ENCODE assay signal across 38 cellular contexts in genomic region chr4:161280929-161281328, GRCh38.
"Had no signal": no experiment of that assay in that cellular context is flagged by ENCODE, and none has a peak within 500 bp of the region (broad histone marks: within the 10 kb centered on the region; RNA-seq: fewer than 3 reads in every experiment).

No MANE protein-coding gene starts in this region.

- H3K9me3 ChIP-seq: adrenal gland, ascending aorta, body of pancreas had no signal

- ATAC-seq: activated naive CD4-positive, alpha-beta T cell treated with anti-CD3 and anti-CD28 coated beads, Interleukin-2, amount 50 U/mL, for 72 hours; activated naive CD8-positive, alpha-beta T cell treated with anti-CD3 and anti-CD28 coated beads, Interleukin-2, amount 50 U/mL, for 24 hours; activated T-cell treated with anti-CD3 and anti-CD28 coated beads, Interleukin-2, amount 50 U/mL, for 4 hours; activated T-cell treated with anti-CD3 and anti-CD28 coated beads, Interleukin-2, amount 50 U/mL, for 72 hours; activated T-helper 17 cell treated with anti-CD3 and anti-CD28 coated beads, Interleukin-2, amount 50 U/mL, for 72 hours; body of pancreas had no signal

- H3K9me3 Mint-ChIP-seq: activated naive CD4-positive, alpha-beta T cell treated with anti-CD3 and anti-CD28 coated beads, Interleukin-2, amount 50 U/mL, for 24 hours had no signal

- H3K27me3 Mint-ChIP-seq: activated naive CD4-positive, alpha-beta T cell treated with anti-CD3 and anti-CD28 coated beads, Interleukin-2, amount 10 ng/mL, durations not matched to agents 7 days and 5 days; activated naive CD4-positive, alpha-beta T cell treated with anti-CD3 and anti-CD28 coated beads, Interleukin-2, amount 50 U/mL, for 24 hours; activated naive CD8-positive, alpha-beta T cell; activated naive CD8-positive, alpha-beta T cell treated with anti-CD3 and anti-CD28 coated beads for 36 hours; activated naive CD8-positive, alpha-beta T cell treated with anti-CD3 and anti-CD28 coated beads, Interleukin-2, amount 10 ng/mL, durations not matched to agents 7 days and 5 days; activated naive CD8-positive, alpha-beta T cell treated with anti-CD3 and anti-CD28 coated beads, Interleukin-2, amount 50 U/mL, for 24 hours; activated T-cell treated with anti-CD3 and anti-CD28 coated beads, Interleukin-2, amount 50 U/mL, for 24 hours; activated T-helper 17 cell treated with anti-CD3 and anti-CD28 coated beads, Interleukin-2, amount 50 U/mL, for 72 hours; brain; central memory CD8-positive, alpha-beta T cell had no signal

- H3K4me1 Mint-ChIP-seq: activated naive CD4-positive, alpha-beta T cell treated with anti-CD3 and anti-CD28 coated beads, Interleukin-2, amount 10 ng/mL, durations not matched to agents 7 days and 5 days; activated naive CD4-positive, alpha-beta T cell treated with anti-CD3 and anti-CD28 coated beads, Interleukin-2, amount 50 U/mL, for 24 hours; activated naive CD8-positive, alpha-beta T cell treated with anti-CD3 and anti-CD28 coated beads for 36 hours; activated naive CD8-positive, alpha-beta T cell treated with anti-CD3 and anti-CD28 coated beads, Interleukin-2, amount 10 ng/mL, durations not matched to agents 7 days and 5 days; activated naive CD8-positive, alpha-beta T cell treated with anti-CD3 and anti-CD28 coated beads, Interleukin-2, amount 50 U/mL, for 24 hours; activated T-helper 17 cell treated with anti-CD3 and anti-CD28 coated beads, Interleukin-2, amount 50 U/mL, for 72 hours; central memory CD8-positive, alpha-beta T cell had no signal

- DNase-seq: activated effector memory CD4-positive, alpha-beta T cell treated with anti-CD3 and anti-CD28 coated beads, Interleukin-2, amount 50 U/mL, for 16 hours; activated effector memory CD4-positive, alpha-beta T cell treated with Interleukin-2 at 50 U/mL for 16 hours; activated gamma-delta T cell; activated gamma-delta T cell treated with Interleukin-2 at 50 U/mL for 16 hours; activated naive CD4-positive, alpha-beta T cell; activated naive CD4-positive, alpha-beta T cell treated with anti-CD3 and anti-CD28 coated beads for 36 hours; activated naive CD4-positive, alpha-beta T cell treated with anti-CD3 and anti-CD28 coated beads, Interleukin-2, amount 10 ng/mL, durations not matched to agents 7 days and 5 days; activated naive CD4-positive, alpha-beta T cell treated with anti-CD3 and anti-CD28 coated beads, Interleukin-2, amount 50 U/mL, for 16 hours; activated naive CD4-positive, alpha-beta T cell treated with Interleukin-2 at 50 U/mL for 16 hours; activated naive CD8-positive, alpha-beta T cell treated with anti-CD3 and anti-CD28 coated beads for 36 hours; activated naive CD8-positive, alpha-beta T cell treated with anti-CD3 and anti-CD28 coated beads, Interleukin-2, amount 10 ng/mL, durations not matched to agents 7 days and 5 days; activated naive CD8-positive, alpha-beta T cell treated with anti-CD3 and anti-CD28 coated beads, Interleukin-2, amount 50 U/mL, for 24 hours; activated T-cell treated with anti-CD3 and anti-CD28 coated beads, Interleukin-2, amount 50 U/mL, for 1 hour; activated T-cell treated with anti-CD3 and anti-CD28 coated beads, Interleukin-2, amount 50 U/mL, for 24 hours; activated T-cell treated with anti-CD3 and anti-CD28 coated beads, Interleukin-2, amount 50 U/mL, for 4 hours; activated T-cell treated with anti-CD3 and anti-CD28 coated beads, Interleukin-2, amount 50 U/mL, for 48 hours; activated T-cell treated with anti-CD3 and anti-CD28 coated beads, Interleukin-2, amount 50 U/mL, for 72 hours; adrenal gland; amniotic stem cell; amygdala; anterior cingulate cortex; aorta; body of pancreas; brain microvascular endothelial cell; caudate nucleus; central memory CD4-positive, alpha-beta T cell; cerebellar nuclear complex had no signal

- H3K27ac ChIP-seq: adrenal gland, ascending aorta, body of pancreas, brain microvascular endothelial cell, breast epithelium, cardiac muscle cell had no signal

- H3K27me3 ChIP-seq: adrenal gland, ascending aorta, body of pancreas, brain microvascular endothelial cell, breast epithelium, cardiac muscle cell had no signal

- H3K36me3 ChIP-seq: adrenal gland, ascending aorta, brain microvascular endothelial cell, breast epithelium, cardiac muscle cell had no signal

- H3K4me3 ChIP-seq: adrenal gland, ascending aorta, body of pancreas, breast epithelium, cardiac muscle cell had no signal

- H3K4me1 ChIP-seq: adrenal gland, ascending aorta, body of pancreas, breast epithelium had no signal

- H3K36me3 Mint-ChIP-seq: activated naive CD4-positive, alpha-beta T cell treated with anti-CD3 and anti-CD28 coated beads, Interleukin-2, amount 10 ng/mL, durations not matched to agents 7 days and 5 days; activated naive CD4-positive, alpha-beta T cell treated with anti-CD3 and anti-CD28 coated beads, Interleukin-2, amount 50 U/mL, for 24 hours; activated naive CD8-positive, alpha-beta T cell; activated naive CD8-positive, alpha-beta T cell treated with anti-CD3 and anti-CD28 coated beads for 36 hours; activated naive CD8-positive, alpha-beta T cell treated with anti-CD3 and anti-CD28 coated beads, Interleukin-2, amount 10 ng/mL, durations not matched to agents 7 days and 5 days; brain had no signal

- H3K27ac Mint-ChIP-seq: activated naive CD4-positive, alpha-beta T cell treated with anti-CD3 and anti-CD28 coated beads for 36 hours; activated naive CD4-positive, alpha-beta T cell treated with anti-CD3 and anti-CD28 coated beads, Interleukin-2, amount 10 ng/mL, durations not matched to agents 7 days and 5 days; activated naive CD4-positive, alpha-beta T cell treated with anti-CD3 and anti-CD28 coated beads, Interleukin-2, amount 50 U/mL, for 24 hours; activated naive CD4-positive, alpha-beta T cell treated with anti-CD3 and anti-CD28 coated beads, Interleukin-2, amount 50 U/mL, for 72 hours; activated naive CD8-positive, alpha-beta T cell; activated naive CD8-positive, alpha-beta T cell treated with anti-CD3 and anti-CD28 coated beads for 36 hours; activated naive CD8-positive, alpha-beta T cell treated with anti-CD3 and anti-CD28 coated beads, Interleukin-2, amount 10 ng/mL, durations not matched to agents 7 days and 5 days; activated naive CD8-positive, alpha-beta T cell treated with anti-CD3 and anti-CD28 coated beads, Interleukin-2, amount 50 U/mL, for 24 hours; activated T-cell treated with anti-CD3 and anti-CD28 coated beads, Interleukin-2, amount 50 U/mL, for 24 hours; activated T-cell treated with anti-CD3 and anti-CD28 coated beads, Interleukin-2, amount 50 U/mL, for 72 hours; activated T-helper 1 cell treated with anti-CD3 and anti-CD28 coated beads, Interleukin-12 subunit alpha, Interleukin-12 subunit beta, Interleukin-2, Interleukin-4 antibody, amounts not matched to agents 30 ng/mL and 10 ng/mL and 1 ng/mL, durations not matched to agents 14 hours and 24 hours and 36 hours; activated T-helper 17 cell treated with anti-CD3 and anti-CD28 coated beads, Interleukin-2, amount 50 U/mL, for 72 hours; activated T-helper 2 cell treated with anti-CD3 and anti-CD28 coated beads, Interferon-gamma antibody, Interleukin-2, Interleukin-4, amounts not matched to agents 10 μg/mL and 5 μg/mL and 100 μg/mL, durations not matched to agents 14 hours and 24 hours and 36 hours; brain had no signal

- H3K4me3 Mint-ChIP-seq: activated naive CD4-positive, alpha-beta T cell treated with anti-CD3 and anti-CD28 coated beads for 36 hours; activated naive CD4-positive, alpha-beta T cell treated with anti-CD3 and anti-CD28 coated beads, Interleukin-2, amount 10 ng/mL, durations not matched to agents 7 days and 5 days; activated naive CD4-positive, alpha-beta T cell treated with anti-CD3 and anti-CD28 coated beads, Interleukin-2, amount 50 U/mL, for 24 hours; activated naive CD8-positive, alpha-beta T cell; activated naive CD8-positive, alpha-beta T cell treated with anti-CD3 and anti-CD28 coated beads for 36 hours; activated naive CD8-positive, alpha-beta T cell treated with anti-CD3 and anti-CD28 coated beads, Interleukin-2, amount 10 ng/mL, durations not matched to agents 7 days and 5 days; activated naive CD8-positive, alpha-beta T cell treated with anti-CD3 and anti-CD28 coated beads, Interleukin-2, amount 50 U/mL, for 24 hours; activated T-cell treated with anti-CD3 and anti-CD28 coated beads, Interleukin-2, amount 50 U/mL, for 24 hours; activated T-cell treated with anti-CD3 and anti-CD28 coated beads, Interleukin-2, amount 50 U/mL, for 4 hours; activated T-cell treated with anti-CD3 and anti-CD28 coated beads, Interleukin-2, amount 50 U/mL, for 72 hours; activated T-helper 1 cell treated with anti-CD3 and anti-CD28 coated beads, Interleukin-12 subunit alpha, Interleukin-12 subunit beta, Interleukin-2, Interleukin-4 antibody, amounts not matched to agents 30 ng/mL and 10 ng/mL and 1 ng/mL, durations not matched to agents 14 hours and 24 hours and 36 hours; activated T-helper 17 cell treated with anti-CD3 and anti-CD28 coated beads, Interleukin-2, amount 50 U/mL, for 72 hours; brain; central memory CD8-positive, alpha-beta T cell had no signal
